12 cellular contexts compared by ENCODE assay signal in the genomic region with DNA sequence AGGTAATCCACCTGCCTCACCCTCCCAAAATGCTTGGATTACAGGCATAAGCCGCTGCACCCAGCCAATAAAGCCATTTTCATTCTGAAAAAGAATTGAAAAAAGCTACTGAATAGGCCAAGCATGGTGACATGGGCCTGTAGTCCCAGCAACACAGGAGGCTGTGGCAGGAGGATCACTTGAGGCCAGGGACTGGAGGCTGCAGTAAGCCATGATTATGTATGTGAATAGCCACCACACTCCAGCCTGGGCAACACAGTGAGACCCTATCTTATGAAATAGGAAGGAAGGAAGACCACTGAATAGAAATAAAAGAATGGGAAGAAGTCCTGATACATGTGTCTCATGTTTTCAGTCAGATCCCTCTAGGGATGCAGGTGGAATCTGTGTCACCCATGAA. TPM values are rescaled to one million over a fixed set of nuclear protein-coding genes. Genes with fewer than 3 reads are reported as not detected.
DNase-seq lines count a peak whose midpoint lies in the region; ATAC-seq and TF ChIP-seq lines count a peak whose summit lies in the region.
"Had no signal": no experiment of that assay in that cellular context is flagged by ENCODE, and none has a peak within 500 bp of the region (broad histone marks: within the 10 kb centered on the region; RNA-seq: fewer than 3 reads in every experiment).

No MANE protein-coding gene starts in this region.

- H3K27me3 ChIP-seq in GM23248 (replicated peaks; ENCODE audit: insufficient read depth) (no peaks in the 10 kb centered on the region), left lung (no peaks in the 10 kb centered on the region), smooth muscle cell (ENCODE audit: low read depth) (no peaks in the 10 kb centered on the region)

- H3K9me2 ChIP-seq in GM23248 (ENCODE audit: insufficient read depth) = no peaks in the 10 kb centered on the region

- no peak overlapping the region for H3K4me3 ChIP-seq in GM23248
- H3K4me3 ChIP-seq in left lung = no peak overlapping the region
- H3K4me3 ChIP-seq in smooth muscle cell = no peak overlapping the region

- H4K20me1 ChIP-seq in GM23248 (ENCODE audit: insufficient read depth) = no peaks in the 10 kb centered on the region
- H4K20me1 ChIP-seq in smooth muscle cell (ENCODE audit: low read depth) = no peaks in the 10 kb centered on the region

- intact Hi-C loops in activated T-helper 2 cell treated with anti-CD3 and anti-CD28 coated beads, Interferon-gamma antibody, Interleukin-2, Interleukin-4, amounts not matched to agents 10 μg/mL and 5 μg/mL and 100 μg/mL, durations not matched to agents 14 hours and 24 hours and 36 hours (cut with micrococcal nuclease) = loop anchor here (1.0 to 5.0 kb wide), 3 partner anchors 19 to 67 kb away; a partner anchor contains a TSS
- intact Hi-C loops in left lung (cut with DNase I) = no loop called here

- H3F3A ChIP-seq in GM23248 (ENCODE audit: insufficient read depth) (peaks cover 24% of the 10 kb centered on the region), smooth muscle cell (ENCODE audit: low read depth) (peaks cover 23% of the 10 kb centered on the region)

- no peaks in the 10 kb centered on the region for H3K79me2 ChIP-seq in GM23248 (ENCODE audit: insufficient read depth)
- H3K79me2 ChIP-seq in smooth muscle cell (ENCODE audit: low read depth) = no peaks in the 10 kb centered on the region

- peaks cover 13% of the 10 kb centered on the region for H3K4me1 ChIP-seq in GM23248 (ENCODE audit: insufficient read depth)
- peaks cover 0 to 52% of the 10 kb centered on the region in 2 donors for H3K4me1 ChIP-seq in left lung
- H3K4me1 ChIP-seq in smooth muscle cell (ENCODE audit: low read depth) = peaks cover 2% of the 10 kb centered on the region

- no peak for TF ChIP-seq POLR2A in erythroblast (IDR thresholded peaks at IDR 0.05; ENCODE audit: low read length)

- H3K4me2 ChIP-seq in GM23248 (ENCODE audit: unreplicated experiment) (peak overlapping the region; percentile 22), smooth muscle cell (no peak overlapping the region)

- H3K4me3 Mint-ChIP-seq in activated T-helper 2 cell treated with anti-CD3 and anti-CD28 coated beads, Interferon-gamma antibody, Interleukin-2, Interleukin-4, amounts not matched to agents 10 μg/mL and 5 μg/mL and 100 μg/mL, durations not matched to agents 14 hours and 24 hours and 36 hours (ENCODE audit: low read depth) = no peak overlapping the region
- H3K4me3 Mint-ChIP-seq: activated CD8-positive, alpha-beta memory T cell treated with anti-CD3 and anti-CD28 coated beads, Interleukin-2, amount 10 ng/mL, durations not matched to agents 7 days and 5 days; H9 had no signal

- DNase-seq in GM23248 (no peak), left lung (no peak), smooth muscle cell (lab: John Stamatoyannopoulos, UW; ENCODE audit: unreplicated experiment) (no peak), NAMALWA (ENCODE audit: low spot score) (no peak), erythroblast (lab: John Stamatoyannopoulos, UW) (no peak), RPMI8226 (no peak)
- no peak for DNase-seq in activated T-helper 2 cell treated with anti-CD3 and anti-CD28 coated beads, Interferon-gamma antibody, Interleukin-2, Interleukin-4, amounts not matched to agents 10 μg/mL and 5 μg/mL and 100 μg/mL, durations not matched to agents 14 hours and 24 hours and 36 hours (ENCODE audit: low spot score)
- DNase-seq: effector memory CD4-positive, alpha-beta T cell; Karpas-422 had no signal

- no peaks in the 10 kb centered on the region for H3K36me3 ChIP-seq in GM23248 (ENCODE audit: low read depth)
- no peaks in the 10 kb centered on the region for H3K36me3 ChIP-seq in left lung
- no peaks in the 10 kb centered on the region for H3K36me3 ChIP-seq in smooth muscle cell (ENCODE audit: low read depth)

- H2AFZ ChIP-seq in GM23248 = no peak overlapping the region
- no peak overlapping the region for H2AFZ ChIP-seq in smooth muscle cell (ENCODE audit: low read depth)

- H3K27ac ChIP-seq in GM23248 = peak overlapping the region; percentile 58
- H3K27ac ChIP-seq in left lung = peak overlapping the region; percentile 73 to 87
- peak overlapping the region; percentile 86 for H3K27ac ChIP-seq in smooth muscle cell (ENCODE audit: low read depth)

- H3K4me1 Mint-ChIP-seq in activated T-helper 2 cell treated with anti-CD3 and anti-CD28 coated beads, Interferon-gamma antibody, Interleukin-2, Interleukin-4, amounts not matched to agents 10 μg/mL and 5 μg/mL and 100 μg/mL, durations not matched to agents 14 hours and 24 hours and 36 hours (ENCODE audit: low read depth) = peaks cover 29% of the 10 kb centered on the region

- WGBS in GM23248 (ENCODE audit: low coverage in 1 of 2, low lambda C conversion rate in 2 of 2, missing lambda C conversion rate in 2 of 2), 2 experiments = 100% methylated on average over 1 of the region's 1 CpG
- WGBS in smooth muscle cell (ENCODE audit: low lambda C conversion rate) = 100% methylated on average over 1 of the region's 1 CpG

- TF ChIP-seq CTCF in left lung (IDR thresholded peaks at IDR 0.05) (no peak), smooth muscle cell (IDR thresholded peaks at IDR 0.05; ENCODE audit: borderline replicate concordance, insufficient read depth, poor library complexity, severe bottlenecking) (no peak)

- no peak for ATAC-seq in left lung
- no peak for ATAC-seq in HG03469 (IDR thresholded peaks at IDR 0.05; ENCODE audit: unreplicated experiment)
- ATAC-seq: activated CD8-positive, alpha-beta memory T cell treated with anti-CD3 and anti-CD28 coated beads, Interleukin-2, amount 10 ng/mL, durations not matched to agents 7 days and 5 days had no signal

- H3K9ac ChIP-seq in GM23248 (no peak overlapping the region), smooth muscle cell (ENCODE audit: low read depth) (no peak overlapping the region)

- H3K27me3 Mint-ChIP-seq in activated T-helper 2 cell treated with anti-CD3 and anti-CD28 coated beads, Interferon-gamma antibody, Interleukin-2, Interleukin-4, amounts not matched to agents 10 μg/mL and 5 μg/mL and 100 μg/mL, durations not matched to agents 14 hours and 24 hours and 36 hours (ENCODE audit: low read depth) = no peaks in the 10 kb centered on the region
- H3K27me3 Mint-ChIP-seq: activated CD8-positive, alpha-beta memory T cell treated with anti-CD3 and anti-CD28 coated beads, Interleukin-2, amount 10 ng/mL, durations not matched to agents 7 days and 5 days had no signal

- peak overlapping the region; percentile 77 for H3K27ac Mint-ChIP-seq in activated T-helper 2 cell treated with anti-CD3 and anti-CD28 coated beads, Interferon-gamma antibody, Interleukin-2, Interleukin-4, amounts not matched to agents 10 μg/mL and 5 μg/mL and 100 μg/mL, durations not matched to agents 14 hours and 24 hours and 36 hours
- H3K27ac Mint-ChIP-seq: activated CD8-positive, alpha-beta memory T cell treated with anti-CD3 and anti-CD28 coated beads, Interleukin-2, amount 10 ng/mL, durations not matched to agents 7 days and 5 days had no signal

- H3K36me3 Mint-ChIP-seq in activated T-helper 2 cell treated with anti-CD3 and anti-CD28 coated beads, Interferon-gamma antibody, Interleukin-2, Interleukin-4, amounts not matched to agents 10 μg/mL and 5 μg/mL and 100 μg/mL, durations not matched to agents 14 hours and 24 hours and 36 hours (ENCODE audit: low read depth) = no peaks in the 10 kb centered on the region
- H3K36me3 Mint-ChIP-seq: activated CD8-positive, alpha-beta memory T cell treated with anti-CD3 and anti-CD28 coated beads, Interleukin-2, amount 10 ng/mL, durations not matched to agents 7 days and 5 days had no signal

- peaks cover 3% of the 10 kb centered on the region for H3K9me3 Mint-ChIP-seq in activated T-helper 2 cell treated with anti-CD3 and anti-CD28 coated beads, Interferon-gamma antibody, Interleukin-2, Interleukin-4, amounts not matched to agents 10 μg/mL and 5 μg/mL and 100 μg/mL, durations not matched to agents 14 hours and 24 hours and 36 hours

- in situ Hi-C loops in GM23248 (cut with MboI) = no loop called here

- no peaks in the 10 kb centered on the region for H3K9me3 ChIP-seq in GM23248 (ENCODE audit: low read depth)
- H3K9me3 ChIP-seq in left lung = no peaks in the 10 kb centered on the region
- no peaks in the 10 kb centered on the region for H3K9me3 ChIP-seq in smooth muscle cell (replicated peaks; ENCODE audit: low read depth)

RNA-seq across cellular contexts. Expression of a gene that starts 36.0 kb away (rescaled TPM):
- 3.2 and 3.6 TPM in 2 replicates for total RNA-seq in GM23248 (2014; rRNA removed; shearing (Covaris generic))
- polyA plus RNA-seq in GM23248 (2016; fragmentation: Nextera tagmentation; extraction: Ambion mirVana) = 4.5 and 4.7 TPM in 2 replicates
- total RNA-seq in activated T-helper 2 cell treated with anti-CD3 and anti-CD28 coated beads, Interferon-gamma antibody, Interleukin-2, Interleukin-4, amounts not matched to agents 10 μg/mL and 5 μg/mL and 100 μg/mL, durations not matched to agents 14 hours and 24 hours and 36 hours = 28.3 and 30.2 TPM in 2 replicates
- total RNA-seq in left lung = 10 to 100 TPM; 41.3 to 66.7 TPM
- 26.5 and 29.6 TPM in 2 replicates for total RNA-seq in smooth muscle cell
- 51.4 and 57.1 TPM in 2 replicates for polyA plus RNA-seq in smooth muscle cell
